In genomic region chr14:19668351-19668933, GRCh38 we compare ENCODE assay signal across 10 cellular contexts. TPM values are rescaled to one million over a fixed set of nuclear protein-coding genes. Genes with fewer than 3 reads are reported as not detected.
DNase-seq lines count a peak whose midpoint lies in the region; ATAC-seq, FAIRE-seq and TF ChIP-seq lines count a peak whose summit lies in the region.
"Not testable (repeated sequence)": the region's sequence is repeated elsewhere in the genome, so short reads cannot be mapped to it uniquely, and the experiment has no call there.
"Had no signal": no experiment of that assay in that cellular context is flagged by ENCODE, and none has a peak within 500 bp of the region (broad histone marks: within the 10 kb centered on the region; RNA-seq: fewer than 3 reads in every experiment).

No MANE protein-coding gene starts in this region.

- H3K9me3 Mint-ChIP-seq in CD14-positive monocyte (peaks cover 15 to 32% (median 21%) of the 10 kb centered on the region in 7 donors), type B pancreatic cell (peaks cover 12% of the 10 kb centered on the region)

- TF ChIP-seq RAD21 in K562 (CRISPR knock-in tag; conservative IDR thresholded peaks at IDR 0.05 in 1 of 2, IDR thresholded peaks at IDR 0.05 in 1 of 2) = not testable (repeated sequence)

- CTCF ChIA-PET in PC-3 (lab: Charles Lee); K562 (lab: Yijun Ruan, JAX; ENCODE audit: low intra/inter-chr PET ratio): not testable (repeated sequence)

- not testable (repeated sequence) for H4K20me1 ChIP-seq in PC-3 (ENCODE audit: low read length); K562 (replicated peaks; ENCODE audit: control insufficient read depth, insufficient read depth, low read length)

- TF ChIP-seq POLR2A in K562 (conservative IDR thresholded peaks at IDR 0.05) = not testable (repeated sequence)

- not testable (repeated sequence) for H3K36me3 Mint-ChIP-seq in CD14-positive monocyte, type B pancreatic cell

- H3K4me2 ChIP-seq in PC-3 (ENCODE audit: low read length); K562 (ENCODE audit: insufficient read depth, low read length): not testable (repeated sequence)

- WGBS in K562 (ENCODE audit: insufficient coverage, low coverage, missing lambda C conversion rate) = 2% methylated on average over 33 of the region's 47 CpGs

- not testable (repeated sequence) for H3K36me3 ChIP-seq in PC-3 (ENCODE audit: low read depth, low read length); K562 (ENCODE audit: control insufficient read depth, insufficient read depth, low read length); mucosa of descending colon (ENCODE audit: low read depth)

- FAIRE-seq in K562 (lab: Jason Lieb, UNC) = not testable (repeated sequence)

- not testable (repeated sequence) for H3K27me3 ChIP-seq in PC-3 (ENCODE audit: low read length); K562 (ENCODE audit: control insufficient read depth in 2 of 2, insufficient read depth in 2 of 2, low read length in 2 of 2)

- not testable (repeated sequence) for TF ChIP-seq CTCF in CD14-positive monocyte (IDR thresholded peaks at IDR 0.05); PC-3 (conservative IDR thresholded peaks at IDR 0.05; ENCODE audit: low read depth, low read length); K562 (IDR thresholded peaks at IDR 0.05 in 2 of 3, conservative IDR thresholded peaks at IDR 0.05 in 1 of 3; ENCODE audit: insufficient read depth in 2 of 3, low read depth in 1 of 3, low read length in 3 of 3); mucosa of descending colon (IDR thresholded peaks at IDR 0.05); type B pancreatic cell (conservative IDR thresholded peaks at IDR 0.05)

- intact Hi-C loops in CD14-positive monocyte (cut with micrococcal nuclease); PC-3 (cut with micrococcal nuclease); K562 (cut with micrococcal nuclease); mucosa of descending colon (cut with DNase I, micrococcal nuclease): not testable (repeated sequence)

- not testable (repeated sequence) for H3K27ac ChIP-seq in PC-3 (ENCODE audit: low read length); K562 (ENCODE audit: extremely low read depth, low read depth, low read length)

- H3K4me1 Mint-ChIP-seq in CD14-positive monocyte; type B pancreatic cell (ENCODE audit: unreplicated experiment): not testable (repeated sequence)

- not testable (repeated sequence) for H3K9ac ChIP-seq in PC-3 (ENCODE audit: low read length); K562 (ENCODE audit: insufficient read depth in 1 of 2, low read depth in 2 of 2, low read length in 2 of 2)

- not testable (repeated sequence) for H3K4me3 ChIP-seq in PC-3 (ENCODE audit: low read length); K562; mucosa of descending colon

- not testable (repeated sequence) for H3K4me1 ChIP-seq in PC-3 (ENCODE audit: insufficient read depth, low read length); K562 (replicated peaks in 1 of 2; ENCODE audit: control insufficient read depth in 2 of 2, insufficient read depth in 2 of 2, low read length in 2 of 2); mucosa of descending colon (ENCODE audit: low read depth)

- in situ Hi-C loops in K562 (cut with MboI) = loop anchor here (5.0 kb wide), 1 partner anchor 1021 kb away; no protein-coding TSS in a partner anchor

- H3F3A ChIP-seq in PC-3 (ENCODE audit: low read length, unreplicated experiment) = not testable (repeated sequence)

- DNase-seq in CD14-positive monocyte (ENCODE audit: low spot score) (peak; percentile 47), PC-3 (peak; percentile 0), K562 (ENCODE audit: extremely low read depth in 1 of 4, low spot score in 3 of 4) (peak in 3 of 4 experiments; percentile 9 to 38 (median 11)), fibroblast of gingiva (ENCODE audit: low read depth) (peak; percentile 0), iPS-NIHi11 (ENCODE audit: low spot score) (peak; percentile 2), mucosa of descending colon (peak in 2 of 3 donors; percentile 23 to 72), type B pancreatic cell (ENCODE audit: extremely low spot score, unreplicated experiment) (peak; percentile 80)

- TF ChIP-seq EP300 in K562 (IDR thresholded peaks at IDR 0.05; ENCODE audit: low read length) = not testable (repeated sequence)

- H3K9me1 ChIP-seq in K562 (ENCODE audit: control insufficient read depth, insufficient read depth, low read length) = not testable (repeated sequence)

- not testable (repeated sequence) for H2AFZ ChIP-seq in PC-3 (ENCODE audit: low read length); K562 (ENCODE audit: low read depth, low read length)

- POLR2A ChIA-PET in PC-3 (lab: Charles Lee; ENCODE audit: unreplicated experiment) = not testable (repeated sequence)
- POLR2A ChIA-PET in K562 (lab: Yijun Ruan, JAX) = interaction anchor here (0.6 kb wide), 1 partner anchor 255 kb away, joined by 3 read pairs; no protein-coding TSS in a partner anchor

- not testable (repeated sequence) for H3K9me2 ChIP-seq in PC-3 (replicated peaks; ENCODE audit: low read length)

- ATAC-seq in PC-3 = not testable (repeated sequence)
- ATAC-seq in K562 (peak; percentile 95), mucosa of descending colon (peak; percentile 50)

- H3K27ac Mint-ChIP-seq in CD14-positive monocyte, type B pancreatic cell: not testable (repeated sequence)

- not testable (repeated sequence) for H3K9me3 ChIP-seq in PC-3 (ENCODE audit: low read length); K562 (replicated peaks; ENCODE audit: control insufficient read depth, insufficient read depth, low read depth, low read length)
- H3K9me3 ChIP-seq in mucosa of descending colon = peaks cover 40% of the 10 kb centered on the region

- BruUV-seq in PC-3 (replicated peaks; lab: Mats Ljungman, UMichigan); K562 (replicated peaks; lab: Mats Ljungman, UMichigan): not testable (repeated sequence)

- not testable (repeated sequence) for H3K79me2 ChIP-seq in PC-3 (ENCODE audit: low read length); K562 (ENCODE audit: control insufficient read depth, insufficient read depth, low read length)

- not testable (repeated sequence) for H3K27me3 Mint-ChIP-seq in CD14-positive monocyte (ENCODE audit: low read depth in 3 of 3); type B pancreatic cell

- H3K4me3 Mint-ChIP-seq in CD14-positive monocyte, type B pancreatic cell: not testable (repeated sequence)

TF ChIP-seq in K562, 482 proteins besides CTCF, POLR2A, EP300 and RAD21:
- TF ChIP-seq NRF1 (conservative IDR thresholded peaks at IDR 0.05 in 1 of 2, IDR thresholded peaks at IDR 0.05 in 1 of 2) = peak in 1 of 2 experiments; percentile 27; a peak in 2 of 4 replicates

RNA-seq across cellular contexts. Expression of gene OR11H2, which starts 45.2 kb away (rescaled TPM):
- polyA plus RNA-seq in CD14-positive monocyte (not detected), K562 (2011; rRNA removed) (not detected in 2 replicates), K562 (2014; fragmentation: Illumina TruSeq; extraction: Trizol) (not detected in 2 replicates), K562 (2014; fragmentation: Nextera tagmentation; extraction: Ambion mirVana) (not detected), K562 (2014; rRNA removed) (not detected in 2 replicates)
- total RNA-seq in PC-3 (2014; rRNA removed) (not detected in 2 replicates), K562 (2014; rRNA removed) (not detected in 2 replicates), K562 (2014; rRNA removed; fragmentation: Illumina TruSeq; extraction: Trizol) (not detected in 2 replicates), K562 (2015; rRNA removed; fragmentation: Illumina TruSeq; extraction: Trizol) (not detected in 2 replicates), K562 (2021) (not detected in 2 replicates), mucosa of descending colon (not detected), type B pancreatic cell (ENCODE audit: low replicate concordance) (not detected in 2 replicates)
- total RNA-seq in K562 (2011; cell fraction: chromatin; rRNA removed; ENCODE audit: low replicate concordance) = not detected in 2 replicates
- not detected in 2 replicates for total RNA-seq in K562 (2011; cell fraction: nucleolus; rRNA removed)
- total RNA-seq in K562 (2011; cell fraction: nucleoplasm; rRNA removed) = not detected in 2 replicates
- not detected in 2 replicates for polyA plus RNA-seq in K562 (2011; cell fraction: cytosol; rRNA removed)
- not detected in 2 replicates for polyA plus RNA-seq in K562 (2011; cell fraction: nucleus; rRNA removed)
- not detected in 2 replicates for polyA plus RNA-seq in K562 (2012)
- not detected in 2 replicates for polyA minus RNA-seq in K562 (2011; rRNA and poly(A)+ RNA removed)
- polyA minus RNA-seq in K562 (2011; cell fraction: cytosol; rRNA and poly(A)+ RNA removed) = not detected in 2 replicates
- not detected in 2 replicates for polyA minus RNA-seq in K562 (2011; cell fraction: nucleus; rRNA and poly(A)+ RNA removed)
- total RNA-seq: H1 had no signal
- polyA plus RNA-seq: A549, H1, IgD-negative memory B cell had no signal

Comparison
In these comparisons a context has a peak if more than half of its experiments do, and no peak if none do; other contexts are left out.
1. DNase-seq: peak in every context shown above with its lines; median percentile 80 in type B pancreatic cell; 48 in mucosa of descending colon; 47 in CD14-positive monocyte; 11 in K562; 2 in iPS-NIHi11; 0 in PC-3; 0 in fibroblast of gingiva.